14 cellular contexts compared by ENCODE assay signal in the genomic region with DNA sequence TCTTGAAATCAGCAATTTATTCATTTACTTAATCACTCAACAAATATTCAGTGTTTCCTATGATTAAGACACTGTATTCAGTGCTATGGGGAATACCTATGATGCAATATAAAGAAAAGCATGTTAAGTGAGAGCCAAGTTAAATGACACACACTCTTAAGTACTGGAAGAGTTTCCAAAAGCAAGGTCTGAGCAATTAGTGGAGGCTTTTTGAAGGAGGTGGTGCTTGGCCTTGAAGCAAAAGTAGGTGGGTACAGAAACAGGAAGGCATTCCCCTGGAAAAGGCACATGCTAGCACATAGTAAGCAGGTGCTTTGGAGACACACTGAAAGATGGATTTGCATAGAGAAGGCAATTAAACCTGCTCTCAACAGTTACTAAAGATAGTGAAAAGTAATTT. TPM values are rescaled to one million over a fixed set of nuclear protein-coding genes. Genes with fewer than 3 reads are reported as not detected.
DNase-seq lines count a peak whose midpoint lies in the region; ATAC-seq and TF ChIP-seq lines count a peak whose summit lies in the region.
"Had no signal": no experiment of that assay in that cellular context is flagged by ENCODE, and none has a peak within 500 bp of the region (broad histone marks: within the 10 kb centered on the region; RNA-seq: fewer than 3 reads in every experiment).

No MANE protein-coding gene starts in this region.

- intact Hi-C loops in left ventricle myocardium superior (cut with micrococcal nuclease) (no loop called here), left ventricle myocardium inferior (cut with micrococcal nuclease) (no loop called here), upper lobe of right lung (cut with DNase I) (no loop called here), spleen (cut with DNase I; ENCODE audit: low total_unique reads) (no loop called here)

- peaks cover 81% of the 10 kb centered on the region for H3K27me3 Mint-ChIP-seq in mesothelial cell of epicardium (ENCODE audit: low read depth)

- DNase-seq in left ventricle myocardium superior, result no peak
- DNase-seq in left ventricle myocardium inferior, result no peak
- no peak for DNase-seq in RWPE2 (ENCODE audit: low spot score)
- peak; percentile 93 for DNase-seq in fibroblast of the conjunctiva (ENCODE audit: low read depth)
- no peak for DNase-seq in upper lobe of right lung
- DNase-seq in mesothelial cell of epicardium (ENCODE audit: low spot score in 2 of 2, unreplicated experiment in 2 of 2), result no peak
- DNase-seq in spleen, result no peak
- DNase-seq: activated naive CD8-positive, alpha-beta T cell treated with anti-CD3 and anti-CD28 coated beads, Interleukin-2, amount 10 ng/mL, durations not matched to agents 7 days and 5 days; COR-L47; left colon; NCI-H1436 treated with DMSO at 0.1 percent for 48 hours; psoas muscle had no signal

- H3K4me3 ChIP-seq in left ventricle myocardium inferior (no peak overlapping the region), RWPE2 (ENCODE audit: severe bottlenecking) (no peak overlapping the region), upper lobe of right lung (no peak overlapping the region), spleen (no peak overlapping the region)
- H3K4me3 ChIP-seq: psoas muscle had no signal

- H3K4me1 ChIP-seq in left ventricle myocardium inferior (peaks cover 36% of the 10 kb centered on the region), RWPE2 (ENCODE audit: insufficient read depth, poor library complexity, severe bottlenecking) (peaks cover 26% of the 10 kb centered on the region), upper lobe of right lung (peaks cover 26% of the 10 kb centered on the region), spleen (peaks cover 0 to 32% (median 16%) of the 10 kb centered on the region in 6 donors)

- H3K36me3 ChIP-seq in left ventricle myocardium inferior (no peaks in the 10 kb centered on the region), RWPE2 (ENCODE audit: low read depth) (peaks cover 6% of the 10 kb centered on the region), upper lobe of right lung (no peaks in the 10 kb centered on the region), spleen (no peaks in the 10 kb centered on the region)

- H3K9me3 ChIP-seq in left ventricle myocardium inferior (replicated peaks) (no peaks in the 10 kb centered on the region), RWPE2 (ENCODE audit: severe bottlenecking) (no peaks in the 10 kb centered on the region), upper lobe of right lung (no peaks in the 10 kb centered on the region), spleen (no peaks in the 10 kb centered on the region)
- H3K9me3 ChIP-seq: psoas muscle had no signal

- H3K9me3 Mint-ChIP-seq in mesothelial cell of epicardium, result no peaks in the 10 kb centered on the region
- H3K9me3 Mint-ChIP-seq: activated naive CD8-positive, alpha-beta T cell treated with anti-CD3 and anti-CD28 coated beads, Interleukin-2, amount 10 ng/mL, durations not matched to agents 7 days and 5 days had no signal

- TF ChIP-seq CTCF in left ventricle myocardium inferior (IDR thresholded peaks at IDR 0.05; ENCODE audit: borderline replicate concordance) (no peak), RWPE2 (IDR thresholded peaks at IDR 0.05; ENCODE audit: poor library complexity, severe bottlenecking) (no peak), upper lobe of right lung (IDR thresholded peaks at IDR 0.05) (no peak), mesothelial cell of epicardium (IDR thresholded peaks at IDR 0.05; ENCODE audit: unreplicated experiment) (no peak), spleen (IDR thresholded peaks at IDR 0.05 in 8 of 11, conservative IDR thresholded peaks at IDR 0.05 in 3 of 11) (no peak)

- H3K27me3 ChIP-seq in left ventricle myocardium inferior (ENCODE audit: low read depth) (peaks cover 14% of the 10 kb centered on the region), RWPE2 (ENCODE audit: insufficient read depth, poor library complexity, severe bottlenecking) (no peaks in the 10 kb centered on the region), upper lobe of right lung (peaks cover 5% of the 10 kb centered on the region), spleen (replicated peaks in 1 of 7) (peaks cover 0 to 59% (median 13%) of the 10 kb centered on the region in 7 donors)

- no peak overlapping the region for H3K4me3 Mint-ChIP-seq in mesothelial cell of epicardium
- H3K4me3 Mint-ChIP-seq: activated naive CD8-positive, alpha-beta T cell treated with anti-CD3 and anti-CD28 coated beads, Interleukin-2, amount 10 ng/mL, durations not matched to agents 7 days and 5 days had no signal

- H3K36me3 Mint-ChIP-seq in mesothelial cell of epicardium, result no peaks in the 10 kb centered on the region

- TF ChIP-seq POLR2A in spleen (IDR thresholded peaks at IDR 0.05), result no peak

- ATAC-seq in left ventricle myocardium superior, result peak; percentile 22
- ATAC-seq in RWPE2 (ENCODE audit: low read depth), result peak; percentile 88
- peak; percentile 74 for ATAC-seq in upper lobe of right lung
- no peak for ATAC-seq in GM18498 (IDR thresholded peaks at IDR 0.05; ENCODE audit: unreplicated experiment)
- ATAC-seq: left colon had no signal

- H3K27ac Mint-ChIP-seq in mesothelial cell of epicardium, result no peak overlapping the region
- H3K27ac Mint-ChIP-seq: activated naive CD8-positive, alpha-beta T cell treated with anti-CD3 and anti-CD28 coated beads, Interleukin-2, amount 10 ng/mL, durations not matched to agents 7 days and 5 days had no signal

- H3K4me1 Mint-ChIP-seq in mesothelial cell of epicardium, result peaks cover 13% of the 10 kb centered on the region

- H3K27ac ChIP-seq in left ventricle myocardium inferior (replicated peaks) (no peak overlapping the region), RWPE2 (ENCODE audit: poor library complexity, severe bottlenecking) (peak overlapping the region; percentile 39), upper lobe of right lung (no peak overlapping the region), spleen (no peak overlapping the region)
- H3K27ac ChIP-seq: psoas muscle had no signal

RNA-seq across cellular contexts. Expression of a gene that starts 4.0 kb away (rescaled TPM):
- total RNA-seq in left ventricle myocardium superior, result 7.2 TPM
- total RNA-seq in left ventricle myocardium inferior, result 5.3 TPM
- 1.7 TPM for total RNA-seq in upper lobe of right lung
- 0.32 to 0.47 TPM (median 0.42 TPM) in 3 replicates for total RNA-seq in mesothelial cell of epicardium
- total RNA-seq in spleen, result 1 to 10 TPM in 2 of 7 donors, under 1 TPM in 4, not detected in 1; 0.34 to 1.1 (median 0.90) TPM
- polyA plus RNA-seq in spleen, result under 1 TPM; 0.35 to 0.45 (median 0.41) TPM
- total RNA-seq: OCI-LY7 had no signal

RNA-seq across cellular contexts. Expression of a gene that starts 16.6 kb away (rescaled TPM):
- 14.5 TPM for total RNA-seq in left ventricle myocardium superior
- 11.8 TPM for total RNA-seq in left ventricle myocardium inferior
- total RNA-seq in upper lobe of right lung, result 25.0 TPM
- total RNA-seq in mesothelial cell of epicardium, result 37.6 to 40.1 TPM (median 39.7 TPM) in 3 replicates
- total RNA-seq in spleen, result 10 to 100 TPM; 25.0 to 36.1 (median 29.1) TPM
- 1 to 10 TPM; 7.9 to 9.6 (median 8.8) TPM for polyA plus RNA-seq in spleen
